Comparison of ENCODE assay signal across 25 cellular contexts in the genomic region with DNA sequence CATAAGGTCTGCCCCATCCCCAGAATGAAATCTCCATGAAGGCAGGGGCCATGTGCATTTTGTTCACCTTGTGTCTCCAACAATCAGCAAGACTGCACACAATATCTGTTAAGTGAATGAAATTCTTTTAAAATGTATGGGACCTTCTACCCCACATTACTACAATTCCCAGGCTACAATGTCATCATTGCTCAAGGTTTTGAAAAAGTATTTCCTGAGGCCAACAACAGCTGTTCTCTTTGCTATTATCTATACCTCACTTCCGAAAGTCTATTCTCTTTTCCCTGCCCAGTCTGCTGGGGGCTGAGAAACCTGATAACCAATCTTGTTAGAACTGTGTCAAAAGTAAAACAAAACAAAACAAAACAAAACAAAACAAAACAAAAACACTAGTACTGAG.
"Had no signal": no experiment of that assay in that cellular context is flagged by ENCODE, and none has a peak within 500 bp of the region (broad histone marks: within the 10 kb centered on the region; RNA-seq: fewer than 3 reads in every experiment).

No MANE protein-coding gene starts in this region.

- H3K27ac Mint-ChIP-seq: activated CD4-positive, alpha-beta memory T cell treated with anti-CD3 and anti-CD28 coated beads for 36 hours; activated CD4-positive, alpha-beta T cell treated with anti-CD3 and anti-CD28 coated beads, Interleukin-2, amount 10 ng/mL, durations not matched to agents 24 days and 14 days; activated naive CD4-positive, alpha-beta T cell treated with anti-CD3 and anti-CD28 coated beads, Interleukin-2, amount 10 ng/mL, durations not matched to agents 7 days and 5 days; activated naive CD8-positive, alpha-beta T cell treated with anti-CD3 and anti-CD28 coated beads, Interleukin-2, amount 10 ng/mL, durations not matched to agents 7 days and 5 days; T-helper 17 cell had no signal

- H3K27me3 Mint-ChIP-seq: activated naive CD4-positive, alpha-beta T cell treated with anti-CD3 and anti-CD28 coated beads, Interleukin-2, amount 10 ng/mL, durations not matched to agents 7 days and 5 days; central memory CD8-positive, alpha-beta T cell had no signal

- ATAC-seq: activated CD4-positive, CD25-positive, alpha-beta regulatory T cell treated with anti-CD3 and anti-CD28 coated beads, Interleukin-2, amount 50 U/mL, for 24 hours; left lung; T-helper 17 cell had no signal

- H3K4me1 ChIP-seq: breast epithelium, left lung, prostate gland, transverse colon had no signal

- DNase-seq: activated CD4-positive, alpha-beta memory T cell treated with anti-CD3 and anti-CD28 coated beads for 36 hours; activated CD4-positive, alpha-beta T cell treated with anti-CD3 and anti-CD28 coated beads, Interleukin-2, amount 10 ng/mL, durations not matched to agents 24 days and 14 days; activated CD8-positive, alpha-beta memory T cell treated with anti-CD3 and anti-CD28 coated beads, Interleukin-2, amount 50 U/mL, for 4 hours; activated gamma-delta T cell; activated naive CD4-positive, alpha-beta T cell treated with anti-CD3 and anti-CD28 coated beads, Interleukin-2, amount 10 ng/mL, durations not matched to agents 7 days and 5 days; activated naive CD8-positive, alpha-beta T cell treated with anti-CD3 and anti-CD28 coated beads, Interleukin-2, amount 10 ng/mL, durations not matched to agents 7 days and 5 days; activated T-cell treated with anti-CD3 and anti-CD28 coated beads, Interleukin-2, amount 50 U/mL, for 1 hour; amniotic stem cell; dorsolateral prefrontal cortex; effector memory CD4-positive, alpha-beta T cell; head of caudate nucleus; hippocampal formation; left lung; nephron progenitor cell; ovary; stimulated activated naive CD4-positive, alpha-beta T cell treated with Interleukin-2 at 50 U/mL for 16 hours; T-helper 17 cell; T1000; transverse colon; WERI-Rb-1 had no signal

- H3K27me3 ChIP-seq: breast epithelium, dorsolateral prefrontal cortex, left lung, ovary, transverse colon had no signal

- H3K9me3 ChIP-seq: breast epithelium, left lung, neutrophil, ovary, prostate gland, transverse colon had no signal

- H3K4me3 ChIP-seq: breast epithelium, dorsolateral prefrontal cortex, left lung, ovary, prostate gland, transverse colon had no signal

- H3K27ac ChIP-seq: breast epithelium, dorsolateral prefrontal cortex, left lung, neutrophil, ovary, prostate gland, transverse colon, WERI-Rb-1 had no signal

- H3K4me3 Mint-ChIP-seq: activated CD4-positive, alpha-beta memory T cell treated with anti-CD3 and anti-CD28 coated beads for 36 hours; activated CD4-positive, alpha-beta T cell treated with anti-CD3 and anti-CD28 coated beads, Interleukin-2, amount 10 ng/mL, durations not matched to agents 24 days and 14 days; activated naive CD4-positive, alpha-beta T cell treated with anti-CD3 and anti-CD28 coated beads, Interleukin-2, amount 10 ng/mL, durations not matched to agents 7 days and 5 days; activated naive CD8-positive, alpha-beta T cell treated with anti-CD3 and anti-CD28 coated beads, Interleukin-2, amount 10 ng/mL, durations not matched to agents 7 days and 5 days; central memory CD8-positive, alpha-beta T cell; nephron progenitor cell; T-helper 17 cell had no signal

- H3K4me1 Mint-ChIP-seq: activated CD4-positive, alpha-beta T cell treated with anti-CD3 and anti-CD28 coated beads, Interleukin-2, amount 10 ng/mL, durations not matched to agents 24 days and 14 days; activated naive CD4-positive, alpha-beta T cell treated with anti-CD3 and anti-CD28 coated beads, Interleukin-2, amount 10 ng/mL, durations not matched to agents 7 days and 5 days; activated naive CD8-positive, alpha-beta T cell treated with anti-CD3 and anti-CD28 coated beads, Interleukin-2, amount 10 ng/mL, durations not matched to agents 7 days and 5 days; central memory CD8-positive, alpha-beta T cell had no signal

- H3K36me3 Mint-ChIP-seq: activated CD4-positive, alpha-beta memory T cell treated with anti-CD3 and anti-CD28 coated beads for 36 hours; activated naive CD4-positive, alpha-beta T cell treated with anti-CD3 and anti-CD28 coated beads, Interleukin-2, amount 10 ng/mL, durations not matched to agents 7 days and 5 days had no signal

- H3K9me3 Mint-ChIP-seq: activated CD4-positive, alpha-beta memory T cell treated with anti-CD3 and anti-CD28 coated beads for 36 hours; activated CD4-positive, alpha-beta T cell treated with anti-CD3 and anti-CD28 coated beads, Interleukin-2, amount 10 ng/mL, durations not matched to agents 24 days and 14 days; activated naive CD4-positive, alpha-beta T cell treated with anti-CD3 and anti-CD28 coated beads, Interleukin-2, amount 10 ng/mL, durations not matched to agents 7 days and 5 days; central memory CD8-positive, alpha-beta T cell had no signal

- H3K36me3 ChIP-seq: breast epithelium, left lung, neutrophil, ovary, prostate gland, transverse colon, WERI-Rb-1 had no signal
